Comparison of ENCODE assay signal across 26 cellular contexts in the genomic region with DNA sequence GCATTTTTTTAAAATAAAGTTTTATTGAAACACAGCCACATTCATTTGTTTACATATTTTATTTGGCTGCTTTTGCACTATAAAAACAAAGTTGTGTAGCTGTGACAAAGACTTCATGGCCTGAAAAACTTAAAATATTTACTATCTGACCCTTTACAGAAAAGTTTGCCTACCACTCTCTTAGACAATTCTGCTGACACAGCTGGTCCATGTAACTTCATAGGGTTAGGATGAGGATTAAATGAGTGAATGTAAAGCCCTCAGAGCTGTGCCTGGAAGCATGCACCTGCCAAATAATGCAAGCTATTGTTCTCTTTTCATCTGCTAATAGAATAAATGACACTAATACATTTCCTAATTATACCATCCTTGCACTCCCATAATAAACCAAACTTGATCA.
"Had no signal": no experiment of that assay in that cellular context is flagged by ENCODE, and none has a peak within 500 bp of the region (broad histone marks: within the 10 kb centered on the region; RNA-seq: fewer than 3 reads in every experiment).

No MANE protein-coding gene starts in this region.

- H3K4me1 ChIP-seq: colonic mucosa, esophagus squamous epithelium, gastrocnemius medialis, heart right ventricle, left lung, lower lobe of right lung had no signal

- H3K9me3 ChIP-seq: colonic mucosa, esophagus squamous epithelium, gastrocnemius medialis, lower lobe of right lung had no signal

- H3K27me3 ChIP-seq: colonic mucosa, esophagus squamous epithelium, left lung had no signal

- ATAC-seq: effector memory CD8-positive, alpha-beta T cell; esophagus mucosa; gastrocnemius medialis; heart right ventricle; left cardiac atrium; left lung; left ventricle myocardium superior; lower lobe of right lung; naive thymus-derived CD4-positive, alpha-beta T cell had no signal

- H3K36me3 ChIP-seq: colonic mucosa, esophagus squamous epithelium, gastrocnemius medialis, heart right ventricle, left lung, lower lobe of right lung had no signal

- FAIRE-seq: endometrium, islet of Langerhans, keratinocyte had no signal

- H3K27ac ChIP-seq: colonic mucosa, epithelial cell of prostate, esophagus squamous epithelium, gastrocnemius medialis, heart right ventricle, left lung, lower lobe of right lung had no signal

- H3K4me3 ChIP-seq: colonic mucosa, esophagus squamous epithelium, gastrocnemius medialis, heart right ventricle, left lung, lower lobe of right lung had no signal

- DNase-seq: colonic mucosa; cortex of kidney; effector CD8-positive, alpha-beta T cell; effector memory CD8-positive, alpha-beta T cell; endodermal cell; erythroblast; esophagus squamous epithelium; foreskin fibroblast; foreskin melanocyte; gastrocnemius medialis; glutamatergic neuron; head of caudate nucleus; heart right ventricle; hippocampal formation; left cardiac atrium; left lung; left ventricle myocardium superior; lower lobe of right lung; mesendoderm; midbrain; naive thymus-derived CD4-positive, alpha-beta T cell had no signal
